ENCODE assay signal across 8 cellular contexts in genomic region chr9:98791147-98792095, GRCh38. TPM values are rescaled to one million over a fixed set of nuclear protein-coding genes. Genes with fewer than 3 reads are reported as not detected.
A peak's percentile ranks its signal among the peaks of the same experiment; 100 is the strongest.
DNase-seq lines count a peak whose midpoint lies in the region; ATAC-seq and TF ChIP-seq lines count a peak whose summit lies in the region.

No MANE protein-coding gene starts in this region.

- H3K27me3 Mint-ChIP-seq in activated naive CD4-positive, alpha-beta T cell treated with anti-CD3 and anti-CD28 coated beads, Interleukin-2, amount 50 U/mL, for 24 hours = no peaks in the 10 kb centered on the region
- H3K27me3 Mint-ChIP-seq in osteocyte (ENCODE audit: unreplicated experiment) = no peaks in the 10 kb centered on the region

- no peak overlapping the region for H3K4me3 ChIP-seq in RWPE2 (ENCODE audit: severe bottlenecking)

- no peaks in the 10 kb centered on the region for H3K9me3 ChIP-seq in RWPE2 (ENCODE audit: severe bottlenecking)

- no peaks in the 10 kb centered on the region for H3K9me3 Mint-ChIP-seq in activated naive CD4-positive, alpha-beta T cell treated with anti-CD3 and anti-CD28 coated beads, Interleukin-2, amount 50 U/mL, for 24 hours
- no peaks in the 10 kb centered on the region for H3K9me3 Mint-ChIP-seq in osteocyte (ENCODE audit: unreplicated experiment)

- peak; percentile 8 for DNase-seq in NCI-H1092 treated with DMSO at 0.1 percent for 48 hours (lab: John Stamatoyannopoulos, UW)
- no peak for DNase-seq in NCI-H1092 (lab: John Stamatoyannopoulos, UW)
- peak; percentile 88 for DNase-seq in RWPE2 (ENCODE audit: low spot score)
- DNase-seq in Right ventricle myocardium inferior (ENCODE audit: missing footprints) = peak; percentile 87
- peak; percentile 92 for DNase-seq in osteocyte (ENCODE audit: extremely low spot score, unreplicated experiment)

- H3K27me3 ChIP-seq in RWPE2 (ENCODE audit: insufficient read depth, poor library complexity, severe bottlenecking) = no peaks in the 10 kb centered on the region

- peaks cover 2% of the 10 kb centered on the region for H3K36me3 Mint-ChIP-seq in activated naive CD4-positive, alpha-beta T cell treated with anti-CD3 and anti-CD28 coated beads, Interleukin-2, amount 50 U/mL, for 24 hours
- peaks cover 3% of the 10 kb centered on the region for H3K36me3 Mint-ChIP-seq in osteocyte (ENCODE audit: unreplicated experiment)

- H3K4me1 Mint-ChIP-seq in activated naive CD4-positive, alpha-beta T cell treated with anti-CD3 and anti-CD28 coated beads, Interleukin-2, amount 50 U/mL, for 24 hours = peaks cover 35% of the 10 kb centered on the region
- peaks cover 32% of the 10 kb centered on the region for H3K4me1 Mint-ChIP-seq in osteocyte (ENCODE audit: unreplicated experiment)

- ATAC-seq in HG02981 (IDR thresholded peaks at IDR 0.05; ENCODE audit: unreplicated experiment) = peak; percentile 63
- peak; percentile 92 for ATAC-seq in RWPE2 (ENCODE audit: low read depth)
- ATAC-seq in Right ventricle myocardium inferior = peak; percentile 87
- ATAC-seq in HG03196 (IDR thresholded peaks at IDR 0.05; ENCODE audit: unreplicated experiment) = no peak

- H3K27ac Mint-ChIP-seq in activated naive CD4-positive, alpha-beta T cell treated with anti-CD3 and anti-CD28 coated beads, Interleukin-2, amount 50 U/mL, for 24 hours = peak overlapping the region; percentile 74
- H3K27ac Mint-ChIP-seq in osteocyte (ENCODE audit: unreplicated experiment) = peak overlapping the region; percentile 56

- H3K4me1 ChIP-seq in RWPE2 (ENCODE audit: insufficient read depth, poor library complexity, severe bottlenecking) = peaks cover 4% of the 10 kb centered on the region

- H3K27ac ChIP-seq in RWPE2 (ENCODE audit: poor library complexity, severe bottlenecking) = no peak overlapping the region

- H3K36me3 ChIP-seq in RWPE2 (ENCODE audit: low read depth) = peaks cover 9% of the 10 kb centered on the region

- peak; percentile 98 for TF ChIP-seq CTCF in RWPE2 (IDR thresholded peaks at IDR 0.05; ENCODE audit: poor library complexity, severe bottlenecking)
- peak; percentile 99 for TF ChIP-seq CTCF in osteocyte (IDR thresholded peaks at IDR 0.05)

- intact Hi-C loops in Right ventricle myocardium inferior (cut with DNase I) = loop anchor here (5.0 kb wide), 1 partner anchor 474 kb away; no protein-coding TSS in a partner anchor

- no peak overlapping the region for H3K4me3 Mint-ChIP-seq in activated naive CD4-positive, alpha-beta T cell treated with anti-CD3 and anti-CD28 coated beads, Interleukin-2, amount 50 U/mL, for 24 hours
- H3K4me3 Mint-ChIP-seq in osteocyte (ENCODE audit: unreplicated experiment) = no peak overlapping the region

RNA-seq across cellular contexts. Expression of gene ANKS6, which starts 4.9 kb away (rescaled TPM):
- total RNA-seq in Right ventricle myocardium inferior (4.4 TPM), osteocyte (16.6 and 21.1 TPM in 2 replicates)

RNA-seq across cellular contexts. Expression of gene GALNT12, which starts 16.0 kb away (rescaled TPM):
- total RNA-seq in Right ventricle myocardium inferior = 0.54 TPM
- total RNA-seq in osteocyte = not detected in 2 replicates
